2 cellular contexts compared by ENCODE assay signal in the genomic region with DNA sequence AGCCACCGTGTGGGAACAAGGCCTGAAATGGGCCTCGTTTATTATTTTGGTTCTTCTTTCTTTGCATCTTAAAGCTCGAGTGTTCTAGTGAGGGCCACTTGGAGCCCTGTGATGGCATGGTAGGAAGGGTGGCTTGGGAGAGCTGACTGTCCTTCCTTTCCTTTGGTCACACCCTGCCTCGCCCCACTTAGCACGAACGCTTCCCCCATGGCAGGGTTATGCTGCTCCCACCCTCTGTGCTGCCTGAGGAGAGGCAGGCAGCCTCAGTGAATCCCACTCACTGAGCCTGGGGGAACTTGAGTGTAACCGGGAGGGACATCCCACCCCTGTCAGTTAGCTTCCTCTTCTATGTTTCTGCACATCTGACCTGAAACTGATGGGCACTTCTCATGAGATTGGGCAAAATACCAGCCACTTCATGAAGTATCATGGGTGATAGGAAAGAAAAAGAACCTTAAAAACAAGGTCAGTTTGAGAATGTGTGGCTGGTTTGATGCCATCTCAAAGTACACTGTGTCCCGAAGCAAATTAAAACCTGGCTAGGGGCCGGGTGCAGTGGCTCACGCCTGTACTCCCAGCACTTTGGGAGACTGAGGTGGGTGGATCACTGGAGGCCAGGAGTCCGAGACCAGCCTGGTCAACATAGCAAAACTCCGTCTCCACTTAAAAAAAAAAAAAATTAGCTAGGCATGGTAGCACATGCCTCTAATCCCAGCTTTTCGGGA.
TF ChIP-seq lines count a peak whose summit lies in the region.

No MANE protein-coding gene starts in this region.

TF ChIP-seq in A549, 52 proteins besides CTCF, POLR2A, EP300 and RAD21:
- TF ChIP-seq MAZ (IDR thresholded peaks at IDR 0.05; ENCODE audit: borderline replicate concordance, low read depth, low read length), result no peak
- TF ChIP-seq, protein P1, sequence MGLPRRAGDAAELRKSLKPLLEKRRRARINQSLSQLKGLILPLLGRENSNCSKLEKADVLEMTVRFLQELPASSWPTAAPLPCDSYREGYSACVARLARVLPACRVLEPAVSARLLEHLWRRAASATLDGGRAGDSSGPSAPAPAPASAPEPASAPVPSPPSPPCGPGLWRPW (IDR thresholded peaks at IDR 0.05), result no peak

TF ChIP-seq in H1, 55 proteins besides CTCF, POLR2A, EP300 and RAD21:
- no peak for TF ChIP-seq ZNF274 (IDR thresholded peaks at IDR 0.05; ENCODE audit: borderline replicate concordance, extremely low read depth, low read length)
- no peak for TF ChIP-seq SAP30 (IDR thresholded peaks at IDR 0.05; ENCODE audit: insufficient read depth, insufficient replicate concordance, low read length)
- TF ChIP-seq BCL11A (IDR thresholded peaks at IDR 0.05; ENCODE audit: low read depth in 2 of 2, low read length in 2 of 2), result no peak
- TF ChIP-seq EGR1 (IDR thresholded peaks at IDR 0.05; ENCODE audit: borderline replicate concordance, low read depth, low read length), result no peak
- TF ChIP-seq HDAC6 (IDR thresholded peaks at IDR 0.05; ENCODE audit: low read depth, low read length), result no peak
- no peak for TF ChIP-seq SIRT6 (IDR thresholded peaks at IDR 0.05; ENCODE audit: low read length)
- no peak for TF ChIP-seq RBBP5 (IDR thresholded peaks at IDR 0.05; ENCODE audit: borderline replicate concordance, low read depth, low read length)
